30 cellular contexts compared by ENCODE assay signal in the genomic region with DNA sequence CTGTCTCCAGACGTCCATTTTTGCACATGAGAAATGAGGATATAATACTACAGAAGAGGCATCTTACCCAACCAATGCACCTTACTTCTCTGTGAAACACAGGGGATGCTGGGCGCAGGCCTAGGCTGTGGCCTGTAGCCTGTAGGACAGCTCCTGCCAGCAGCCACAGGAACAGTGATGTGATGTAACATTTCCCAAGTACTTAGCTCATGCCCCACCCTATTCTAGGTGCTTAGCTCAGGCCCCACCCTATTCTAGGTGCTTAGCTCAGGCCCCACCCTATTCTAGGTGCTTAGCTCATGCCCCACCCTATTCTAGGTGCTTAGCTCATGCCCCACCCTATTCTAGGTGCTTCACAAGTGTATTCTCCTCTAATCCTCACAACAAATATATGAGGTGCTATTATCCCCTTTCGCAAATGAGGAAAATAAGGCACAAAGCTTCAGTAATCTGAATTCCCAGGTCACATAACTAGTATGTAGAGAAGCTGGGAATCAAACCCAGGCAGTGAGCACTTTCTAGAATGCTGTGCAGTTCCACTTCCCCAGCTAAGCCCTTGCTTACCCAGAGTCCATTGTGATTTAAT. TPM values are rescaled to one million over a fixed set of nuclear protein-coding genes. Genes with fewer than 3 reads are reported as not detected.
A peak's percentile ranks its signal among the peaks of the same experiment; 100 is the strongest.
DNase-seq lines count a peak whose midpoint lies in the region; ATAC-seq, FAIRE-seq and TF ChIP-seq lines count a peak whose summit lies in the region.
"Had no signal": no experiment of that assay in that cellular context is flagged by ENCODE, and none has a peak within 500 bp of the region (broad histone marks: within the 10 kb centered on the region; RNA-seq: fewer than 3 reads in every experiment).

No MANE protein-coding gene starts in this region.

- ATAC-seq in left lung (peak; percentile 36), GM18505 (IDR thresholded peaks at IDR 0.05; ENCODE audit: unreplicated experiment) (no peak), HG02852 (IDR thresholded peaks at IDR 0.05; ENCODE audit: unreplicated experiment) (no peak)
- ATAC-seq: GM12878 had no signal

- H3K27me3 ChIP-seq in bronchial epithelial cell (ENCODE audit: control insufficient read depth, insufficient read depth, low read length) (no peaks in the 10 kb centered on the region), left lung (no peaks in the 10 kb centered on the region)
- H3K27me3 ChIP-seq: Peyer's patch had no signal

- H3K4me1 ChIP-seq in left lung: peaks cover 0 to 16% of the 10 kb centered on the region in 2 donors

- no peaks in the 10 kb centered on the region for H3K9me3 ChIP-seq in left lung
- H3K9me3 ChIP-seq: Caco-2, Peyer's patch had no signal

- intact Hi-C loops in left lung (cut with DNase I): no loop called here

- H3K4me1 Mint-ChIP-seq in mesothelial cell of epicardium: peaks cover 11% of the 10 kb centered on the region

- H3K4me3 Mint-ChIP-seq in mesothelial cell of epicardium: no peak overlapping the region
- H3K4me3 Mint-ChIP-seq: CD4-positive, alpha-beta memory T cell had no signal

- H3K9me3 Mint-ChIP-seq in mesothelial cell of epicardium: no peaks in the 10 kb centered on the region

- FAIRE-seq in bronchial epithelial cell (lab: Jason Lieb, UNC): no peak
- FAIRE-seq: GM12878, H54 had no signal

- H3K27me3 Mint-ChIP-seq in mesothelial cell of epicardium (ENCODE audit: low read depth): peaks cover 13% of the 10 kb centered on the region

- H3K27ac Mint-ChIP-seq in mesothelial cell of epicardium: no peak overlapping the region
- H3K27ac Mint-ChIP-seq: CD4-positive, alpha-beta memory T cell had no signal

- TF ChIP-seq CTCF in bronchial epithelial cell (IDR thresholded peaks at IDR 0.05; ENCODE audit: insufficient read depth, low read length, severe bottlenecking) (no peak), left lung (IDR thresholded peaks at IDR 0.05) (no peak), mesothelial cell of epicardium (IDR thresholded peaks at IDR 0.05; ENCODE audit: unreplicated experiment) (no peak)

- no peaks in the 10 kb centered on the region for H3K36me3 Mint-ChIP-seq in mesothelial cell of epicardium

- peak; percentile 18 for DNase-seq in MV-4-11 (lab: John Stamatoyannopoulos, UW)
- DNase-seq in bronchial epithelial cell (ENCODE audit: low read depth): peak; percentile 54
- DNase-seq in left lung: no peak
- DNase-seq in mesothelial cell of epicardium (ENCODE audit: low spot score in 2 of 2, unreplicated experiment in 2 of 2): no peak
- DNase-seq in NCI-H2196 (lab: John Stamatoyannopoulos, UW; ENCODE audit: unreplicated experiment): no peak
- DNase-seq: C1 segment of cervical spinal cord; CD4-positive, alpha-beta memory T cell; DMS 273 treated with DMSO at 0.1 percent for 48 hours; DMS79; EL; GDM1; Karpas-422; NCI-H1105; NCI-H1436 treated with DMSO at 0.1 percent for 48 hours; NCI-H187 treated with DMSO at 0.1 percent for 48 hours; NCI-H2227 treated with DMSO at 0.1 percent for 48 hours; NCI-H526 treated with DMSO at 0.1 percent for 48 hours; SIG-M5 had no signal

- TF ChIP-seq POLR2A in GM18505 (IDR thresholded peaks at IDR 0.05; ENCODE audit: borderline replicate concordance, extremely low read depth, insufficient read depth, insufficient read length): no peak

- H3K27ac ChIP-seq in left lung: no peak overlapping the region
- H3K27ac ChIP-seq: HL-60, Peyer's patch, SK-N-MC had no signal

- H3K36me3 ChIP-seq in bronchial epithelial cell (ENCODE audit: control insufficient read depth, insufficient read depth, low read length) (no peaks in the 10 kb centered on the region), left lung (no peaks in the 10 kb centered on the region)
- H3K36me3 ChIP-seq: Peyer's patch had no signal

- H3K4me3 ChIP-seq in bronchial epithelial cell (ENCODE audit: low read depth, low read length) (no peak overlapping the region), left lung (no peak overlapping the region)
- H3K4me3 ChIP-seq: GM12878, Peyer's patch, SK-N-MC had no signal

RNA-seq across cellular contexts. Expression of gene NAXE, which starts 4.6 kb away (rescaled TPM):
- total RNA-seq in bronchial epithelial cell: 142 and 154 TPM in 2 replicates
- 10 to 100 TPM; 77.6 to 81.6 TPM for total RNA-seq in left lung
- 99.1 to 105 TPM (median 104 TPM) in 3 replicates for total RNA-seq in mesothelial cell of epicardium

RNA-seq across cellular contexts. Expression of gene TTC24, which starts 7.5 kb away (rescaled TPM):
- not detected in 2 replicates for total RNA-seq in bronchial epithelial cell
- not detected for total RNA-seq in left lung
- total RNA-seq in mesothelial cell of epicardium: not detected in 3 replicates
- total RNA-seq: A673, Caco-2, HT-29, NCI-H460, Peyer's patch had no signal

RNA-seq across cellular contexts. Expression of gene GPATCH4, which starts 14.3 kb away (rescaled TPM):
- total RNA-seq in bronchial epithelial cell (15.9 and 29.2 TPM in 2 replicates), left lung (10 to 100 TPM; 16.1 to 29.1 TPM), mesothelial cell of epicardium (22.7 to 24.0 TPM (median 23.6 TPM) in 3 replicates)

RNA-seq across cellular contexts. Expression of gene IQGAP3, which starts 14.6 kb away (rescaled TPM):
- total RNA-seq in bronchial epithelial cell (0.53 and 1.7 TPM in 2 replicates), left lung (10 to 100 TPM in 1 of 2 donors, 1 to 10 TPM in 1; 2.8 to 10.3 TPM), mesothelial cell of epicardium (13.9 to 17.6 TPM (median 15.3 TPM) in 3 replicates)
- total RNA-seq: CD4-positive, alpha-beta memory T cell had no signal

RNA-seq across cellular contexts. Expression of gene HAPLN2, which starts 32.2 kb away (rescaled TPM):
- total RNA-seq in bronchial epithelial cell (under 0.01 TPM in 1 of 2 replicates, not detected in the other), left lung (under 1 TPM in 1 of 2 donors, not detected in 1; 0.18 TPM), mesothelial cell of epicardium (0.76 to 1.2 TPM (median 1.2 TPM) in 3 replicates)
- total RNA-seq: A673; Caco-2; CD4-positive, alpha-beta memory T cell; GM12878; NCI-H460; T-helper 1 cell treated with Interleukin-12 subunit alpha and Interleukin-12 subunit beta and Interleukin-4 antibody, amounts not matched to agents 30 ng/mL and 1 ng/mL, for 36 hours had no signal

Comparison
In these comparisons a context has a peak if more than half of its experiments do, and no peak if none do; other contexts are left out.
1. DNase-seq: peak in MV-4-11 (single experiment) and bronchial epithelial cell (single experiment); none in left lung (0 of 2), mesothelial cell of epicardium (0 of 2) and NCI-H2196 (single experiment).